Comparison of ENCODE assay signal across 8 cellular contexts in the genomic region with DNA sequence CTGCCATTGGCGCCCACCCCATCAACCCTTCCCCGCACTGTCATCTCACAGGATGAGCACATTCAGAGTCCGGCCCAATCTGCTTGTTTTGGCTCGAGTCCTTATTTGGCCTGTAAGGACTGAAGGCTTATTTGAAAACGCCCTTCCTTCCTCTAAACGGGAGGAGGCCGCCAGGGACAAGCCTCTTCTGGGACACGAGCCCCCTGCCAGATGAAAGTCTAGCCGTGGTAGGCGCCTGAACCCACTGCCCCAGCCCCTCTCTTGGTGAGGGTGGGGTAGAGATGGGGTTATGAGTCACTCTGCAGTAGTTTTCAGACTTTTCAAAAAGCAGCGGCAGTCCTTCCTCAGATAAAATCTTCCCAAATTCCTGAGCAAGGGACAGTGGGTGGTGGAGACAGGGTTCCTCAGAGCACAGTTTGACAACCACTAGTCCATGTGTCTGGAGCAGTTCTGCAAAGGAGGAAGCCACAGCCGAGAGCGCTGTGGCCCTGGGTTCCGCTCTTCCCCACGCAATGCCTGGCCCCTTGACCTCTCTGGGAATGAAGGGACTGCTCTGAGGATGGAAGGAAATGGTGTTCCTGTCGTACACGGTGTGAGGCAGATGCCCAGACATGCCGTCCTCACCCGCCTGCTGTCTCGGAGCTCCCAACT. TPM values are rescaled to one million over a fixed set of nuclear protein-coding genes. Genes with fewer than 3 reads are reported as not detected.
DNase-seq lines count a peak whose midpoint lies in the region; ATAC-seq, FAIRE-seq and TF ChIP-seq lines count a peak whose summit lies in the region.

No MANE protein-coding gene starts in this region.

- CTCF ChIA-PET in activated CD4-positive, alpha-beta memory T cell treated with anti-CD3 and anti-CD28 coated beads, Interleukin-2, amount 10 ng/mL, durations not matched to agents 7 days and 5 days (lab: Charles Lee) = interaction anchor here (0.6 to 3.5 kb wide), 9 partner anchors 29 to 156 kb away, joined by 4 to 20 read pairs (median 7); no protein-coding TSS in a partner anchor

- peak; percentile 7 to 47 (median 24) for ATAC-seq in heart right ventricle
- ATAC-seq in HG02610 (IDR thresholded peaks at IDR 0.05; ENCODE audit: unreplicated experiment) = no peak

- FAIRE-seq in small intestine (lab: Jason Lieb, UNC) (no peak), HTR-8/SVneo (lab: Jason Lieb, UNC) (no peak)

- H3K27ac ChIP-seq in heart right ventricle (peak overlapping the region; percentile 84 to 98 (median 96)), small intestine (ENCODE audit: low read depth in 1 of 2, low read length in 1 of 2) (peak overlapping the region; percentile 85 to 90)

- peaks cover 95% of the 10 kb centered on the region for H3K4me1 Mint-ChIP-seq in activated CD4-positive, alpha-beta memory T cell treated with anti-CD3 and anti-CD28 coated beads, Interleukin-2, amount 10 ng/mL, durations not matched to agents 7 days and 5 days

- TF ChIP-seq CTCF in heart right ventricle (IDR thresholded peaks at IDR 0.05) = no peak

- H3K9me3 Mint-ChIP-seq in activated CD4-positive, alpha-beta memory T cell treated with anti-CD3 and anti-CD28 coated beads, Interleukin-2, amount 10 ng/mL, durations not matched to agents 7 days and 5 days = no peaks in the 10 kb centered on the region

- POLR2A ChIA-PET in activated CD4-positive, alpha-beta memory T cell treated with anti-CD3 and anti-CD28 coated beads, Interleukin-2, amount 10 ng/mL, durations not matched to agents 7 days and 5 days (lab: Charles Lee) = interaction anchor here (1.1 to 16.7 kb wide), 15 partner anchors 9 to 176 kb away, joined by 3 to 355 read pairs (median 15); partner anchors contain the start of genes APOL2, FOXRED2 and MYH9

- H3K36me3 Mint-ChIP-seq in activated CD4-positive, alpha-beta memory T cell treated with anti-CD3 and anti-CD28 coated beads, Interleukin-2, amount 10 ng/mL, durations not matched to agents 7 days and 5 days (ENCODE audit: low read depth) = peaks cover 100% of the 10 kb centered on the region

- intact Hi-C loops in heart right ventricle (cut with DNase I) = loop anchor here in 5 of 10 donors (2.0 to 5.0 kb wide), 6 partner anchors 37 to 134 kb away; partner anchors contain the start of gene MYH9 (in 2 of the 5)

- peak overlapping the region; percentile 82 for H3K4me3 Mint-ChIP-seq in activated CD4-positive, alpha-beta memory T cell treated with anti-CD3 and anti-CD28 coated beads, Interleukin-2, amount 10 ng/mL, durations not matched to agents 7 days and 5 days

- H3K27me3 ChIP-seq in heart right ventricle (no peaks in the 10 kb centered on the region), small intestine (ENCODE audit: control insufficient read depth in 2 of 2, insufficient read depth in 2 of 2, low read length in 2 of 2) (no peaks in the 10 kb centered on the region)

- peak overlapping the region; percentile 100 for H3K27ac Mint-ChIP-seq in activated CD4-positive, alpha-beta memory T cell treated with anti-CD3 and anti-CD28 coated beads, Interleukin-2, amount 10 ng/mL, durations not matched to agents 7 days and 5 days

- H3K9me3 ChIP-seq in heart right ventricle (no peaks in the 10 kb centered on the region), small intestine (ENCODE audit: control insufficient read depth, low read depth) (no peaks in the 10 kb centered on the region)

- H3K4me1 ChIP-seq in heart right ventricle (peaks cover 86 to 100% (median 100%) of the 10 kb centered on the region in 9 donors), small intestine (ENCODE audit: control insufficient read depth in 2 of 2, insufficient read depth in 1 of 2, low read depth in 1 of 2, low read length in 1 of 2) (peaks cover 1 to 5% of the 10 kb centered on the region in 2 donors)

- WGBS in heart right ventricle, 2 donors = 24 to 35% methylated on average over 20 of the region's 20 CpGs
- 33 to 71% (median 52%) methylated on average over 20 of the region's 20 CpGs for WGBS in small intestine, 3 donors

- H3K27me3 Mint-ChIP-seq in activated CD4-positive, alpha-beta memory T cell treated with anti-CD3 and anti-CD28 coated beads, Interleukin-2, amount 10 ng/mL, durations not matched to agents 7 days and 5 days = no peaks in the 10 kb centered on the region

- peak overlapping the region in 5 of 10 donors; percentile 3 to 16 (median 6) for H3K4me3 ChIP-seq in heart right ventricle
- H3K4me3 ChIP-seq in small intestine (ENCODE audit: low read depth in 1 of 2, low read length in 2 of 2) = no peak overlapping the region

- DNase-seq in NCI-H2171 treated with DMSO at 0.1 percent for 48 hours (lab: John Stamatoyannopoulos, UW) = peak; percentile 26
- no peak for DNase-seq in NCI-H2171 (lab: John Stamatoyannopoulos, UW)
- no peak for DNase-seq in activated CD4-positive, alpha-beta memory T cell treated with anti-CD3 and anti-CD28 coated beads, Interleukin-2, amount 10 ng/mL, durations not matched to agents 7 days and 5 days
- peak; percentile 64 to 80 for DNase-seq in heart right ventricle
- DNase-seq in small intestine = no peak
- DNase-seq in HTR-8/SVneo (ENCODE audit: insufficient read length, low spot score) = no peak
- no peak for DNase-seq in NCI-H1092 (lab: John Stamatoyannopoulos, UW)

- H3K36me3 ChIP-seq in heart right ventricle (peaks cover 0 to 92% (median 18%) of the 10 kb centered on the region in 9 donors), small intestine (ENCODE audit: control insufficient read depth in 2 of 2, insufficient read depth in 2 of 2, low read length in 2 of 2) (peaks cover 0 to 5% of the 10 kb centered on the region in 2 donors)

RNA-seq across cellular contexts. Expression of gene MYH9, which starts 57.0 kb away (rescaled TPM):
- total RNA-seq in activated CD4-positive, alpha-beta memory T cell treated with anti-CD3 and anti-CD28 coated beads, Interleukin-2, amount 10 ng/mL, durations not matched to agents 7 days and 5 days = 100 to 1,000 TPM; 840 to 865 TPM
- 100 to 1,000 TPM; 132 to 345 (median 189) TPM for total RNA-seq in heart right ventricle
- polyA plus RNA-seq in heart right ventricle (100 to 1,000 TPM; 134 to 243 TPM), small intestine (100 to 1,000 TPM in 2 of 3 donors, 10 to 100 TPM in 1; 95.4 to 156 (median 130) TPM)

Comparison
In these comparisons a context has a peak if more than half of its experiments do, and no peak if none do; other contexts are left out.
1. DNase-seq: peak in NCI-H2171 treated with DMSO at 0.1 percent for 48 hours (single experiment) and heart right ventricle (2 of 2); none in NCI-H2171 (single experiment), activated CD4-positive, alpha-beta memory T cell treated with anti-CD3 and anti-CD28 coated beads, Interleukin-2, amount 10 ng/mL, durations not matched to agents 7 days and 5 days (single experiment), small intestine (single experiment), HTR-8/SVneo (single experiment) and NCI-H1092 (single experiment).